Comparison of ENCODE assay signal across 24 cellular contexts in genomic region chr4:125758438-125758837, GRCh38.
"Had no signal": no experiment of that assay in that cellular context is flagged by ENCODE, and none has a peak within 500 bp of the region (broad histone marks: within the 10 kb centered on the region; RNA-seq: fewer than 3 reads in every experiment).

No MANE protein-coding gene starts in this region.

- H3K27ac ChIP-seq: neural progenitor cell, ovary, parathyroid adenoma, psoas muscle, right lobe of liver, sigmoid colon, stomach, thoracic aorta, thyroid gland, tibial nerve, upper lobe of left lung, vagina had no signal

- H3K4me1 ChIP-seq: neural progenitor cell, parathyroid adenoma, psoas muscle, right lobe of liver, sigmoid colon, stomach, thyroid gland, upper lobe of left lung, vagina had no signal

- H3K4me3 ChIP-seq: neural progenitor cell, ovary, psoas muscle, right lobe of liver, sigmoid colon, stomach, thoracic aorta, thyroid gland, tibial nerve, upper lobe of left lung, vagina had no signal

- H3K9me3 ChIP-seq: ovary, psoas muscle, right lobe of liver, sigmoid colon, stomach, thoracic aorta, thyroid gland, tibial nerve, upper lobe of left lung, vagina had no signal

- H3K4me2 ChIP-seq: neural progenitor cell had no signal

- DNase-seq: occipital lobe; ovary; posterior cingulate gyrus; psoas muscle; right cardiac atrium; right lobe of liver; sigmoid colon; small intestine; stimulated activated CD4-positive, alpha-beta T cell treated with anti-CD3 and anti-CD28 coated beads, Interleukin-15, amount 100 ng/mL, for 24 hours; stimulated activated CD4-positive, alpha-beta T cell treated with anti-CD3 and anti-CD28 coated beads, Interleukin-2, amount 100 ng/mL, for 24 hours; stimulated activated CD4-positive, alpha-beta T cell treated with anti-CD3 and anti-CD28 coated beads, Interleukin-2, amount 100 ng/mL, for 48 hours; stimulated activated CD4-positive, alpha-beta T cell treated with anti-CD3 and anti-CD28 coated beads, Interleukin-4, amount 100 ng/mL, for 24 hours; stimulated activated naive B cell treated with anti-CD40 and anti-IgM and Interleukin-4, amounts not matched to agents 10 μg/mL and 1 μg/mL and 100 μg/mL, for 72 hours; stimulated activated naive CD4-positive, alpha-beta T cell treated with Interleukin-2 at 50 U/mL for 16 hours; stomach; thyroid gland; trophoblast cell; upper lobe of left lung had no signal

- FAIRE-seq: urothelium cell line had no signal

- H3K27me3 ChIP-seq: neural progenitor cell, ovary, right lobe of liver, sigmoid colon, stomach, thyroid gland, tibial nerve, upper lobe of left lung, vagina had no signal

- H3K36me3 ChIP-seq: neural progenitor cell, ovary, right lobe of liver, sigmoid colon, stomach, thoracic aorta, thyroid gland, tibial nerve, upper lobe of left lung, vagina had no signal

- H3K9ac ChIP-seq: neural progenitor cell, parathyroid adenoma had no signal

- H2AFZ ChIP-seq: neural progenitor cell, parathyroid adenoma had no signal

- H3K79me2 ChIP-seq: parathyroid adenoma had no signal
